In genomic region chr20:51712501-51713212, GRCh38 we compare ENCODE assay signal across 1 cellular context.
TF ChIP-seq lines count a peak whose summit lies in the region.

No MANE protein-coding gene starts in this region.

TF ChIP-seq in HepG2, 621 proteins besides CTCF, POLR2A, EP300 and RAD21 (continued from another document and continues in another):
- TF ChIP-seq ARID5B (CRISPR knock-in tag; IDR thresholded peaks at IDR 0.05) (no peak), TCF12 (IDR thresholded peaks at IDR 0.05) (no peak), TCF12 (CRISPR knock-in tag; IDR thresholded peaks at IDR 0.05) (no peak), HIC2 (CRISPR knock-in tag; IDR thresholded peaks at IDR 0.05; ENCODE audit: low read depth) (no peak), SOX6 (IDR thresholded peaks at IDR 0.05) (no peak), SOX6 (CRISPR knock-in tag; IDR thresholded peaks at IDR 0.05) (0 out of 2 replicates have a peak, but pooled peaks have one; percentile 13), ZNF652 (CRISPR knock-in tag; IDR thresholded peaks at IDR 0.05; ENCODE audit: borderline replicate concordance, low read depth) (no peak), ZNF850 (CRISPR knock-in tag; conservative IDR thresholded peaks at IDR 0.05) (no peak), ZBTB46 (CRISPR knock-in tag; IDR thresholded peaks at IDR 0.05; ENCODE audit: borderline replicate concordance) (no peak), ZFP41 (CRISPR knock-in tag; IDR thresholded peaks at IDR 0.05; ENCODE audit: borderline replicate concordance) (0 out of 2 replicates have a peak, but pooled peaks have one; percentile 46), BHLHE40 (IDR thresholded peaks at IDR 0.05; ENCODE audit: low read length) (0 out of 2 replicates have a peak, but pooled peaks have one; percentile 3), MED13 (CRISPR knock-in tag; IDR thresholded peaks at IDR 0.05) (no peak), ZNF747 (CRISPR knock-in tag; IDR thresholded peaks at IDR 0.05; ENCODE audit: borderline replicate concordance) (no peak), RFX1 (IDR thresholded peaks at IDR 0.05) (no peak), ZBTB43 (CRISPR knock-in tag; conservative IDR thresholded peaks at IDR 0.05) (no peak), ZNF891 (CRISPR knock-in tag; IDR thresholded peaks at IDR 0.05) (0 out of 2 replicates have a peak, but pooled peaks have one; percentile 21), ATF7 (IDR thresholded peaks at IDR 0.05) (no peak), ATF7 (CRISPR knock-in tag; IDR thresholded peaks at IDR 0.05) (no peak), ZNF484 (CRISPR knock-in tag; IDR thresholded peaks at IDR 0.05; ENCODE audit: borderline replicate concordance, low read depth) (no peak), SMC3 (IDR thresholded peaks at IDR 0.05; ENCODE audit: low read length) (peak; percentile 74), IRF1 (CRISPR knock-in tag; IDR thresholded peaks at IDR 0.05; ENCODE audit: low read depth) (no peak), REXO4 (CRISPR knock-in tag; IDR thresholded peaks at IDR 0.05; ENCODE audit: borderline replicate concordance) (no peak), NR2F6 (IDR thresholded peaks at IDR 0.05) (peak; percentile 22; the same call in 1 of the 2 replicates), NR2F6 (CRISPR knock-in tag; IDR thresholded peaks at IDR 0.05) (0 out of 2 replicates have a peak, but pooled peaks have one; percentile 4), ATF3 (CRISPR knock-in tag; IDR thresholded peaks at IDR 0.05) (peak; percentile 32; the same call in 1 of the 2 replicates), TFE3 (CRISPR knock-in tag; IDR thresholded peaks at IDR 0.05) (no peak), ZNF740 (CRISPR knock-in tag; IDR thresholded peaks at IDR 0.05) (no peak), SRSF1 (optimal IDR thresholded peaks at IDR 0.05; ENCODE audit: low read depth, low read length) (no peak), HNRNPL (IDR thresholded peaks at IDR 0.05; ENCODE audit: low read depth, low read length) (0 out of 2 replicates have a peak, but pooled peaks have one; percentile 66), NFYC (CRISPR knock-in tag; IDR thresholded peaks at IDR 0.05) (no peak), JUNB (CRISPR knock-in tag; IDR thresholded peaks at IDR 0.05; ENCODE audit: borderline replicate concordance) (no peak), IRF9 (CRISPR knock-in tag; IDR thresholded peaks at IDR 0.05; ENCODE audit: borderline replicate concordance) (peak; percentile 77; the same call in 1 of the 2 replicates), ZBTB49 (CRISPR knock-in tag; IDR thresholded peaks at IDR 0.05; ENCODE audit: borderline replicate concordance) (no peak), PHB2 (IDR thresholded peaks at IDR 0.05; ENCODE audit: partially characterized antibody) (no peak), ZC3H13 (CRISPR knock-in tag; IDR thresholded peaks at IDR 0.05) (no peak), AGO2 (optimal IDR thresholded peaks at IDR 0.05; ENCODE audit: low read depth, low read length) (peak; percentile 27), SOX5 (CRISPR knock-in tag; IDR thresholded peaks at IDR 0.05; ENCODE audit: borderline replicate concordance) (no peak), ZNF510 (CRISPR knock-in tag; IDR thresholded peaks at IDR 0.05; ENCODE audit: low read depth) (no peak), RBM22 (optimal IDR thresholded peaks at IDR 0.05; ENCODE audit: low read length) (no peak), IKZF4 (CRISPR knock-in tag; IDR thresholded peaks at IDR 0.05; ENCODE audit: borderline replicate concordance, low read depth, not compliant biosample characterization) (no peak), ZZZ3 (CRISPR knock-in tag; IDR thresholded peaks at IDR 0.05; ENCODE audit: borderline replicate concordance) (0 out of 2 replicates have a peak, but pooled peaks have one; percentile 22), GPBP1L1 (CRISPR knock-in tag; IDR thresholded peaks at IDR 0.05) (no peak), ZKSCAN1 (IDR thresholded peaks at IDR 0.05; ENCODE audit: low read length) (no peak), HHEX (CRISPR knock-in tag; IDR thresholded peaks at IDR 0.05) (0 out of 2 replicates have a peak, but pooled peaks have one; percentile 20), KAT8 (CRISPR knock-in tag; IDR thresholded peaks at IDR 0.05) (0 out of 2 replicates have a peak, but pooled peaks have one; percentile 19), XBP1 (CRISPR knock-in tag; IDR thresholded peaks at IDR 0.05) (no peak), MEF2D (CRISPR knock-in tag; IDR thresholded peaks at IDR 0.05) (0 out of 2 replicates have a peak, but pooled peaks have one; percentile 14), CEBPG (CRISPR knock-in tag; IDR thresholded peaks at IDR 0.05) (no peak), ZNF256 (CRISPR knock-in tag; conservative IDR thresholded peaks at IDR 0.05) (no peak), ZNF784 (CRISPR knock-in tag; IDR thresholded peaks at IDR 0.05; ENCODE audit: borderline replicate concordance) (no peak)
